In genomic region chr2:95062716-95063400, GRCh38 we compare ENCODE assay signal across 9 cellular contexts. TPM values are rescaled to one million over a fixed set of nuclear protein-coding genes. Genes with fewer than 3 reads are reported as not detected.
DNase-seq lines count a peak whose midpoint lies in the region; ATAC-seq and TF ChIP-seq lines count a peak whose summit lies in the region.
"Had no signal": no experiment of that assay in that cellular context is flagged by ENCODE, and none has a peak within 500 bp of the region (broad histone marks: within the 10 kb centered on the region; RNA-seq: fewer than 3 reads in every experiment).

No MANE protein-coding gene starts in this region.

- H3K27ac ChIP-seq in cingulate gyrus (ENCODE audit: low read depth, low read length): peak overlapping the region; percentile 81
- H3K27ac ChIP-seq in hepatocyte: no peak overlapping the region

- no peak overlapping the region for H3K4me3 ChIP-seq in hepatocyte

- ATAC-seq in GM19372 (IDR thresholded peaks at IDR 0.05; ENCODE audit: low read depth, unreplicated experiment): peak; percentile 82
- ATAC-seq in HG03442 (IDR thresholded peaks at IDR 0.05; ENCODE audit: unreplicated experiment): peak; percentile 86

- H3K9me2 ChIP-seq in hepatocyte (replicated peaks; ENCODE audit: insufficient read depth): no peaks in the 10 kb centered on the region

- H3K79me2 ChIP-seq in hepatocyte: no peaks in the 10 kb centered on the region

- H3K9ac ChIP-seq in ES-I3 (ENCODE audit: low read depth, low read length): peak overlapping the region; percentile 24; the same call in 1 of the 2 replicates

- H3K4me1 ChIP-seq in ES-I3 (ENCODE audit: insufficient read depth, low read length) (peaks cover 15% of the 10 kb centered on the region), hepatocyte (ENCODE audit: insufficient read depth) (no peaks in the 10 kb centered on the region)

- H3K4me2 ChIP-seq in hepatocyte: no peak overlapping the region

- H3K9me3 ChIP-seq in ES-I3 (ENCODE audit: control insufficient read depth, insufficient read depth, low read length): no peaks in the 10 kb centered on the region
- H3K9me3 ChIP-seq in hepatocyte (ENCODE audit: low read depth): no peaks in the 10 kb centered on the region

- no peak overlapping the region for H2AFZ ChIP-seq in hepatocyte

- in situ Hi-C loops in ACHN (cut with HindIII; ENCODE audit: low pct_ligation_motif_present, low pct_unique_long_range_greater_than_20kb, low sequenced_read_pairs): no loop called here

- TF ChIP-seq CTCF in hepatocyte (IDR thresholded peaks at IDR 0.05; ENCODE audit: poor library complexity): no peak

- no peaks in the 10 kb centered on the region for H3K36me3 ChIP-seq in ES-I3 (ENCODE audit: insufficient read depth, low read length)
- no peaks in the 10 kb centered on the region for H3K36me3 ChIP-seq in hepatocyte (replicated peaks; ENCODE audit: insufficient read depth, low read depth)

- 41% methylated on average over 7 of the region's 7 CpGs for WGBS in hepatocyte (ENCODE audit: low lambda C conversion rate, missing lambda C conversion rate)

- no peaks in the 10 kb centered on the region for H4K20me1 ChIP-seq in hepatocyte (ENCODE audit: insufficient read depth, poor library complexity, severe bottlenecking)

- H3K27me3 ChIP-seq in hepatocyte: no peaks in the 10 kb centered on the region

- DNase-seq in NOMO-1 treated with dmso at 0.1 percent for 144 hours (lab: John Stamatoyannopoulos, UW; ENCODE audit: unreplicated experiment) (no peak), ACHN (no peak), hepatocyte (ENCODE audit: low spot score) (no peak)
- DNase-seq in activated CD4-positive, alpha-beta T cell treated with anti-CD3 and anti-CD28 coated beads, Interleukin-2, amount 50 U/mL, for 1 hour: no peak

RNA-seq across cellular contexts. Expression of gene MAL, which starts 37.4 kb away (rescaled TPM):
- total RNA-seq in hepatocyte: 1.4 TPM in 1 of 2 replicates, not detected in the other
- polyA plus RNA-seq in hepatocyte: not detected in 2 replicates
- total RNA-seq: pulmonary artery endothelial cell had no signal

RNA-seq across cellular contexts. Expression of gene MRPS5, which starts 58.8 kb away (rescaled TPM):
- total RNA-seq in hepatocyte: 44.3 and 44.4 TPM in 2 replicates
- polyA plus RNA-seq in hepatocyte: 52.4 and 55.3 TPM in 2 replicates
